In the genomic region with DNA sequence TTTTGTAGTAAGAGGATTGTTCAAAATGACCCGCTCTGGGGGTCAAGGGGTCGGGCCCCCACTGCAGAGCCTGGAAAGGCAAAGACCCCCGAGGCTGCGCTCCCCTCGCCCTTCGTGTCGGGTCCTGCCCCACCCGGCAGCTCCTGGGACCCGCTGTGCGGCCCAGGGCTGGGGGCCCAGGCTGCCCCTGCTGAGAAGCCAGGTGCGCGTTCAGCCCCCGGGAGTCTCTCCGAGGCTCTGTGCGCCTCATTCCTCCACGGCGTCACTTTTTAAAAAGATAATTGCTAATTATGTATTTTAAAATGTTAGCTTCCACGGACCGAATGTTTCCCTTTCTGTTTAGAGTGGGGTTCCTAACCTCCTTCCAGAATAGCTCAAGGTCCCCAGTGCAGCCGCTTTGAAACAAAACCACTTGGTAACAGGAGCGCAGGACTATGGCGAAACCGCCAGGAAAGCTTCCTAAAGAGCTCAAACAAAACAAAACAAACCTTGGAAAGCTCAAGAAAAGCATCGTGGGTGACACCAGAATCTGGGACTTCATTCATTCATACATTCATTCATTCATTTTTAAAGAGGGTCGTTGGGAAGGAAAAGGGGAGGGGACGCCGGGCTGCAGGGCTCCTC, we compare ENCODE assay signal across 8 cellular contexts. TPM values are rescaled to one million over a fixed set of nuclear protein-coding genes. Genes with fewer than 3 reads are reported as not detected.
DNase-seq lines count a peak whose midpoint lies in the region; ATAC-seq and TF ChIP-seq lines count a peak whose summit lies in the region.

No MANE protein-coding gene starts in this region.

- no peaks in the 10 kb centered on the region for H4K20me1 ChIP-seq in OCI-LY1 (ENCODE audit: insufficient read depth, low read length)

- H3K4me1 ChIP-seq in OCI-LY1 (ENCODE audit: insufficient read depth, low read length, severe bottlenecking): peaks cover 56% of the 10 kb centered on the region

- peaks cover 7% of the 10 kb centered on the region for H3K9me3 Mint-ChIP-seq in activated T-cell treated with anti-CD3 and anti-CD28 coated beads, Interleukin-2, amount 50 U/mL, for 4 hours
- no peaks in the 10 kb centered on the region for H3K9me3 Mint-ChIP-seq in dendritic cell treated with granulocyte-macrophage colony-stimulating factor and Interleukin-4, amounts not matched to agents 40 ng/mL and 50 ng/mL, for 4 days
- H3K9me3 Mint-ChIP-seq in naive thymus-derived CD8-positive, alpha-beta T cell: peaks cover 0 to 11% (median 1%) of the 10 kb centered on the region in 9 donors

- peaks cover 50% of the 10 kb centered on the region for H3K4me1 Mint-ChIP-seq in activated T-cell treated with anti-CD3 and anti-CD28 coated beads, Interleukin-2, amount 50 U/mL, for 4 hours (ENCODE audit: low read depth)
- H3K4me1 Mint-ChIP-seq in dendritic cell treated with granulocyte-macrophage colony-stimulating factor and Interleukin-4, amounts not matched to agents 40 ng/mL and 50 ng/mL, for 4 days (ENCODE audit: low read depth): peaks cover 38% of the 10 kb centered on the region
- peaks cover 35 to 71% (median 65%) of the 10 kb centered on the region in 4 donors for H3K4me1 Mint-ChIP-seq in naive thymus-derived CD8-positive, alpha-beta T cell

- H3F3A ChIP-seq in OCI-LY1 (ENCODE audit: insufficient read depth, low read length): peaks cover 7% of the 10 kb centered on the region; the same call in 1 of the 2 replicates

- no peak for DNase-seq in activated T-cell treated with anti-CD3 and anti-CD28 coated beads, Interleukin-2, amount 50 U/mL, for 4 hours
- DNase-seq in activated T-cell treated with anti-CD3 and anti-CD28 coated beads, Interleukin-2, amount 50 U/mL, for 1 hour: no peak
- peak in 2 of 10 donors; percentile 22 to 24 for DNase-seq in naive thymus-derived CD8-positive, alpha-beta T cell
- DNase-seq in T-helper 9 cell (no peak), left lobe of liver (ENCODE audit: low spot score) (no peak)

- H3K9me2 ChIP-seq in OCI-LY1 (ENCODE audit: low read depth, low read length): no peaks in the 10 kb centered on the region

- H3K27me3 Mint-ChIP-seq in activated T-cell treated with anti-CD3 and anti-CD28 coated beads, Interleukin-2, amount 50 U/mL, for 4 hours (ENCODE audit: low read depth): no peaks in the 10 kb centered on the region
- peaks cover 34% of the 10 kb centered on the region for H3K27me3 Mint-ChIP-seq in dendritic cell treated with granulocyte-macrophage colony-stimulating factor and Interleukin-4, amounts not matched to agents 40 ng/mL and 50 ng/mL, for 4 days
- H3K27me3 Mint-ChIP-seq in naive thymus-derived CD8-positive, alpha-beta T cell: peaks cover 0 to 5% (median 0%) of the 10 kb centered on the region in 5 donors

- H3K79me2 ChIP-seq in OCI-LY1 (ENCODE audit: insufficient read depth, low read length): no peaks in the 10 kb centered on the region

- H3K9me3 ChIP-seq in OCI-LY1 (ENCODE audit: low read length): peaks cover 3% of the 10 kb centered on the region; the same call in 1 of the 2 replicates

- peak overlapping the region; percentile 95 for H3K4me3 Mint-ChIP-seq in activated T-cell treated with anti-CD3 and anti-CD28 coated beads, Interleukin-2, amount 50 U/mL, for 4 hours
- peak overlapping the region; percentile 85 for H3K4me3 Mint-ChIP-seq in dendritic cell treated with granulocyte-macrophage colony-stimulating factor and Interleukin-4, amounts not matched to agents 40 ng/mL and 50 ng/mL, for 4 days
- H3K4me3 Mint-ChIP-seq in naive thymus-derived CD8-positive, alpha-beta T cell: peak overlapping the region; percentile 90 to 98 (median 95)

- peak in 1 of 2 donors; percentile 3 for ATAC-seq in activated T-cell treated with anti-CD3 and anti-CD28 coated beads, Interleukin-2, amount 50 U/mL, for 4 hours
- no peak for ATAC-seq in naive thymus-derived CD8-positive, alpha-beta T cell
- ATAC-seq in HG03097 (IDR thresholded peaks at IDR 0.05; ENCODE audit: low FRiP score, unreplicated experiment) (no peak), left lobe of liver (no peak)

- peak overlapping the region; percentile 77 for H3K27ac Mint-ChIP-seq in dendritic cell treated with granulocyte-macrophage colony-stimulating factor and Interleukin-4, amounts not matched to agents 40 ng/mL and 50 ng/mL, for 4 days
- peak overlapping the region; percentile 55 to 100 (median 94) for H3K27ac Mint-ChIP-seq in naive thymus-derived CD8-positive, alpha-beta T cell

- no peak overlapping the region for H3K27ac ChIP-seq in OCI-LY1 (ENCODE audit: low read depth, low read length, poor library complexity, severe bottlenecking)

- peak overlapping the region; percentile 37; the same call in 1 of the 2 replicates for H3K9ac ChIP-seq in OCI-LY1 (ENCODE audit: low read length)

- no peak overlapping the region for H2AFZ ChIP-seq in OCI-LY1 (ENCODE audit: low read length)

- no peaks in the 10 kb centered on the region for H3K36me3 Mint-ChIP-seq in activated T-cell treated with anti-CD3 and anti-CD28 coated beads, Interleukin-2, amount 50 U/mL, for 4 hours (ENCODE audit: insufficient read depth)
- peaks cover 11% of the 10 kb centered on the region for H3K36me3 Mint-ChIP-seq in dendritic cell treated with granulocyte-macrophage colony-stimulating factor and Interleukin-4, amounts not matched to agents 40 ng/mL and 50 ng/mL, for 4 days (ENCODE audit: low read depth)
- peaks cover 0 to 3% (median 0%) of the 10 kb centered on the region in 3 donors for H3K36me3 Mint-ChIP-seq in naive thymus-derived CD8-positive, alpha-beta T cell

- TF ChIP-seq CTCF in OCI-LY1 (IDR thresholded peaks at IDR 0.05; ENCODE audit: low read length): no peak

- H3K27me3 ChIP-seq in OCI-LY1 (ENCODE audit: insufficient read depth, low read length): peaks cover 6% of the 10 kb centered on the region

- intact Hi-C loops in dendritic cell treated with granulocyte-macrophage colony-stimulating factor and Interleukin-4, amounts not matched to agents 40 ng/mL and 50 ng/mL, for 4 days (cut with micrococcal nuclease): no loop called here

- H3K4me2 ChIP-seq in OCI-LY1 (ENCODE audit: low read length): peak overlapping the region; percentile 80

- POLR2A ChIA-PET in naive thymus-derived CD8-positive, alpha-beta T cell (lab: Charles Lee): interaction anchor here (0.6 to 1.5 kb wide), 6 partner anchors 16 to 160 kb away, joined by 3 to 9 read pairs (median 4); a partner anchor contains a TSS

- peak overlapping the region; percentile 69 for H3K4me3 ChIP-seq in OCI-LY1 (ENCODE audit: low read depth, low read length, poor library complexity, severe bottlenecking)

- H3K36me3 ChIP-seq in OCI-LY1 (ENCODE audit: insufficient read depth, low read length): no peaks in the 10 kb centered on the region; the same call in 1 of the 2 replicates

RNA-seq across cellular contexts. Expression of a gene that starts 45.6 kb away (rescaled TPM):
- 100 to 1,000 TPM; 124 to 134 (median 131) TPM for total RNA-seq in activated T-cell treated with anti-CD3 and anti-CD28 coated beads, Interleukin-2, amount 50 U/mL, for 4 hours
- total RNA-seq in naive thymus-derived CD8-positive, alpha-beta T cell: 10 to 100 TPM; 43.2 to 44.8 TPM
- 10 to 100 TPM; 80.3 to 94.0 (median 89.5) TPM for polyA plus RNA-seq in naive thymus-derived CD8-positive, alpha-beta T cell
- total RNA-seq in left lobe of liver: 266 TPM
